2 cellular contexts compared by ENCODE assay signal in the genomic region with DNA sequence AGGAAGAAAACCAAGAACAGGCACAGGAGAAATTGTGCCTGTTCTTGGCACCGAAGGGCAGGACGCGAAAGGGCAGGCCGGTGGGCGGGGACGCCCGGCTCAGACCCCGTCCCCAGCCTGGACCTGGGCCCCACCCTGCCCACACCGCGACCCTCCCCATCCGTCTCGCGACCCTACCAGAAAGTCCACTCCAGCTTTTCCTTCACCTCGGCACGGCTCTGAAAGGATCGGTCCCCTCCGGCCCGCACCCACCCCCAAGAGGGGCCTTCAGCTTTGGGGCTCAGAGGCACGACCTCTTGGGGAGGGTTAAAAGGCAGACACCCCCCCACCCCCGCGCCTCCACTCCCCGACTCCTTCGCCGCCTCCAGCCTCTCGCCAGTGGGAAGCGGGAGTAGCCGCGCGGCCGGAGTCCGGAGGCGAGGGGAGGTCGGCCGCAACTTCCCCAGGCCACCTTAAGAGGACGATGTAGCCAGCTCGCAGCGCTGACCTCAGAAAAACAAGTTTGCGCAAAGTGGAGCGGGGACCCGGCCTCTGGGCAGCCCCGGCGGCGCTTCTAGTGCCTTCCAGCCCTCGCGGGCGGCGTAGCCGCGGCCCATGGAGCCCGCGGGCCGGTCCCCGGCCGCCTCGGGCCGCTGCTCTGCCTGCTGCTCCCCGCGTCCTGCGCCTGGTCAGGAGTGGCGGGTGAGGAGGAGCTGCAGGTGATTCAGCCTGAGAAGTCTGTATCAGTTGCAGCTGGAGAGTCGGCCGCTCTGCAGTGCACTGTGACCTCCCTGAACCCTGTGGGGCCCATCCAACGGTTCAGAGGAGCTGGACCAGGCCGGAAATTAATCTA.
A peak's percentile ranks its signal among the peaks of the same experiment; 100 is the strongest.
TF ChIP-seq lines count a peak whose summit lies in the region.

No MANE protein-coding gene starts in this region.

TF ChIP-seq in WTC11, 78 proteins besides CTCF, POLR2A, EP300 and RAD21:
- TF ChIP-seq, protein P1, sequence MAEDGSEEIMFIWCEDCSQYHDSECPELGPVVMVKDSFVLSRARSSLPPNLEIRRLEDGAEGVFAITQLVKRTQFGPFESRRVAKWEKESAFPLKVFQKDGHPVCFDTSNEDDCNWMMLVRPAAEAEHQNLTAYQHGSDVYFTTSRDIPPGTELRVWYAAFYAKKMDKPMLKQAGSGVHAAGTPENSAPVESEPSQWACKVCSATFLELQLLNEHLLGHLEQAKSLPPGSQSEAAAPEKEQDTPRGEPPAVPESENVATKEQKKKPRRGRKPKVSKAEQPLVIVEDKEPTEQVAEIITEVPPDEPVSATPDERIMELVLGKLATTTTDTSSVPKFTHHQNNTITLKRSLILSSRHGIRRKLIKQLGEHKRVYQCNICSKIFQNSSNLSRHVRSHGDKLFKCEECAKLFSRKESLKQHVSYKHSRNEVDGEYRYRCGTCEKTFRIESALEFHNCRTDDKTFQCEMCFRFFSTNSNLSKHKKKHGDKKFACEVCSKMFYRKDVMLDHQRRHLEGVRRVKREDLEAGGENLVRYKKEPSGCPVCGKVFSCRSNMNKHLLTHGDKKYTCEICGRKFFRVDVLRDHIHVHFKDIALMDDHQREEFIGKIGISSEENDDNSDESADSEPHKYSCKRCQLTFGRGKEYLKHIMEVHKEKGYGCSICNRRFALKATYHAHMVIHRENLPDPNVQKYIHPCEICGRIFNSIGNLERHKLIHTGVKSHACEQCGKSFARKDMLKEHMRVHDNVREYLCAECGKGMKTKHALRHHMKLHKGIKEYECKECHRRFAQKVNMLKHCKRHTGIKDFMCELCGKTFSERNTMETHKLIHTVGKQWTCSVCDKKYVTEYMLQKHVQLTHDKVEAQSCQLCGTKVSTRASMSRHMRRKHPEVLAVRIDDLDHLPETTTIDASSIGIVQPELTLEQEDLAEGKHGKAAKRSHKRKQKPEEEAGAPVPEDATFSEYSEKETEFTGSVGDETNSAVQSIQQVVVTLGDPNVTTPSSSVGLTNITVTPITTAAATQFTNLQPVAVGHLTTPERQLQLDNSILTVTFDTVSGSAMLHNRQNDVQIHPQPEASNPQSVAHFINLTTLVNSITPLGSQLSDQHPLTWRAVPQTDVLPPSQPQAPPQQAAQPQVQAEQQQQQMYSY (CRISPR knock-in tag; IDR thresholded peaks at IDR 0.05) = peak; percentile 95
- TF ChIP-seq, protein P2, sequence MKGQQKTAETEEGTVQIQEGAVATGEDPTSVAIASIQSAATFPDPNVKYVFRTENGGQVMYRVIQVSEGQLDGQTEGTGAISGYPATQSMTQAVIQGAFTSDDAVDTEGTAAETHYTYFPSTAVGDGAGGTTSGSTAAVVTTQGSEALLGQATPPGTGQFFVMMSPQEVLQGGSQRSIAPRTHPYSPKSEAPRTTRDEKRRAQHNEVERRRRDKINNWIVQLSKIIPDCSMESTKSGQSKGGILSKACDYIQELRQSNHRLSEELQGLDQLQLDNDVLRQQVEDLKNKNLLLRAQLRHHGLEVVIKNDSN (CRISPR knock-in tag; IDR thresholded peaks at IDR 0.05) = 0 out of 2 replicates have a peak, but pooled peaks have one; percentile 14
- TF ChIP-seq HMGXB4 (CRISPR knock-in tag; IDR thresholded peaks at IDR 0.05) (0 out of 2 replicates have a peak, but pooled peaks have one; percentile 26), ZNF317 (CRISPR knock-in tag; IDR thresholded peaks at IDR 0.05; ENCODE audit: borderline replicate concordance, low read depth) (0 out of 2 replicates have a peak, but pooled peaks have one; percentile 3), CDX4 (CRISPR knock-in tag; IDR thresholded peaks at IDR 0.05; ENCODE audit: borderline replicate concordance) (no peak), JAZF1 (CRISPR knock-in tag; IDR thresholded peaks at IDR 0.05) (no peak)
TF ChIP-seq in WTC11: peak in this region for 4.

TF ChIP-seq in SK-N-SH, 30 proteins besides CTCF, POLR2A, EP300 and RAD21:
- TF ChIP-seq, protein P3, sequence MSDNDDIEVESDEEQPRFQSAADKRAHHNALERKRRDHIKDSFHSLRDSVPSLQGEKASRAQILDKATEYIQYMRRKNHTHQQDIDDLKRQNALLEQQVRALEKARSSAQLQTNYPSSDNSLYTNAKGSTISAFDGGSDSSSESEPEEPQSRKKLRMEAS (IDR thresholded peaks at IDR 0.05; ENCODE audit: low read depth) = no peak
- TF ChIP-seq TAF1 (IDR thresholded peaks at IDR 0.05; ENCODE audit: borderline replicate concordance, low read depth, low read length) = no peak
- TF ChIP-seq GABPA (IDR thresholded peaks at IDR 0.05; ENCODE audit: low read depth) = no peak
- TF ChIP-seq NRF1 (IDR thresholded peaks at IDR 0.05; ENCODE audit: low read depth, low read length) = no peak
- TF ChIP-seq MEF2A (IDR thresholded peaks at IDR 0.05; ENCODE audit: borderline replicate concordance, low read depth) = no peak
- no peak for TF ChIP-seq JUND (IDR thresholded peaks at IDR 0.05)
- TF ChIP-seq, protein P4, sequence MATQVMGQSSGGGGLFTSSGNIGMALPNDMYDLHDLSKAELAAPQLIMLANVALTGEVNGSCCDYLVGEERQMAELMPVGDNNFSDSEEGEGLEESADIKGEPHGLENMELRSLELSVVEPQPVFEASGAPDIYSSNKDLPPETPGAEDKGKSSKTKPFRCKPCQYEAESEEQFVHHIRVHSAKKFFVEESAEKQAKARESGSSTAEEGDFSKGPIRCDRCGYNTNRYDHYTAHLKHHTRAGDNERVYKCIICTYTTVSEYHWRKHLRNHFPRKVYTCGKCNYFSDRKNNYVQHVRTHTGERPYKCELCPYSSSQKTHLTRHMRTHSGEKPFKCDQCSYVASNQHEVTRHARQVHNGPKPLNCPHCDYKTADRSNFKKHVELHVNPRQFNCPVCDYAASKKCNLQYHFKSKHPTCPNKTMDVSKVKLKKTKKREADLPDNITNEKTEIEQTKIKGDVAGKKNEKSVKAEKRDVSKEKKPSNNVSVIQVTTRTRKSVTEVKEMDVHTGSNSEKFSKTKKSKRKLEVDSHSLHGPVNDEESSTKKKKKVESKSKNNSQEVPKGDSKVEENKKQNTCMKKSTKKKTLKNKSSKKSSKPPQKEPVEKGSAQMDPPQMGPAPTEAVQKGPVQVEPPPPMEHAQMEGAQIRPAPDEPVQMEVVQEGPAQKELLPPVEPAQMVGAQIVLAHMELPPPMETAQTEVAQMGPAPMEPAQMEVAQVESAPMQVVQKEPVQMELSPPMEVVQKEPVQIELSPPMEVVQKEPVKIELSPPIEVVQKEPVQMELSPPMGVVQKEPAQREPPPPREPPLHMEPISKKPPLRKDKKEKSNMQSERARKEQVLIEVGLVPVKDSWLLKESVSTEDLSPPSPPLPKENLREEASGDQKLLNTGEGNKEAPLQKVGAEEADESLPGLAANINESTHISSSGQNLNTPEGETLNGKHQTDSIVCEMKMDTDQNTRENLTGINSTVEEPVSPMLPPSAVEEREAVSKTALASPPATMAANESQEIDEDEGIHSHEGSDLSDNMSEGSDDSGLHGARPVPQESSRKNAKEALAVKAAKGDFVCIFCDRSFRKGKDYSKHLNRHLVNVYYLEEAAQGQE (IDR thresholded peaks at IDR 0.05; ENCODE audit: low read depth, low read length) = no peak
- no peak for TF ChIP-seq ZBTB33 (IDR thresholded peaks at IDR 0.05; ENCODE audit: borderline replicate concordance, low read depth)
- no peak for TF ChIP-seq SMC3 (IDR thresholded peaks at IDR 0.05; ENCODE audit: low read depth, low read length)
- TF ChIP-seq ELF1 (IDR thresholded peaks at IDR 0.05) = no peak
- no peak for TF ChIP-seq RCOR1 (IDR thresholded peaks at IDR 0.05; ENCODE audit: low read length)
- no peak for TF ChIP-seq SIN3A (IDR thresholded peaks at IDR 0.05; ENCODE audit: borderline replicate concordance, low read depth, low read length)
- no peak for TF ChIP-seq RXRA (IDR thresholded peaks at IDR 0.05; ENCODE audit: borderline replicate concordance, low read depth)
- no peak for TF ChIP-seq FOXJ3 (CRISPR knock-in tag; IDR thresholded peaks at IDR 0.05)
- TF ChIP-seq GATA2 (CRISPR knock-in tag; IDR thresholded peaks at IDR 0.05) = no peak
- TF ChIP-seq, protein P2 (IDR thresholded peaks at IDR 0.05; ENCODE audit: borderline replicate concordance, low read depth) = no peak
- TF ChIP-seq, protein P5, sequence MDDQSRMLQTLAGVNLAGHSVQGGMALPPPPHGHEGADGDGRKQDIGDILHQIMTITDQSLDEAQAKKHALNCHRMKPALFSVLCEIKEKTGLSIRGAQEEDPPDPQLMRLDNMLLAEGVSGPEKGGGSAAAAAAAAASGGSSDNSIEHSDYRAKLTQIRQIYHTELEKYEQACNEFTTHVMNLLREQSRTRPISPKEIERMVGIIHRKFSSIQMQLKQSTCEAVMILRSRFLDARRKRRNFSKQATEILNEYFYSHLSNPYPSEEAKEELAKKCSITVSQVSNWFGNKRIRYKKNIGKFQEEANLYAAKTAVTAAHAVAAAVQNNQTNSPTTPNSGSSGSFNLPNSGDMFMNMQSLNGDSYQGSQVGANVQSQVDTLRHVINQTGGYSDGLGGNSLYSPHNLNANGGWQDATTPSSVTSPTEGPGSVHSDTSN (IDR thresholded peaks at IDR 0.05) = no peak
- no peak for TF ChIP-seq POLR2AphosphoS5 (IDR thresholded peaks at IDR 0.05; ENCODE audit: low read depth, low read length)
- no peak for TF ChIP-seq CHD2 (IDR thresholded peaks at IDR 0.05; ENCODE audit: low read length, partially characterized antibody)
- no peak for TF ChIP-seq NFIC (IDR thresholded peaks at IDR 0.05; ENCODE audit: borderline replicate concordance)
